In genomic region chr5:33806736-33807442, GRCh38 we compare ENCODE assay signal across 15 cellular contexts.
A peak's percentile ranks its signal among the peaks of the same experiment; 100 is the strongest.
DNase-seq lines count a peak whose midpoint lies in the region; ATAC-seq and TF ChIP-seq lines count a peak whose summit lies in the region.
"Had no signal": no experiment of that assay in that cellular context is flagged by ENCODE, and none has a peak within 500 bp of the region (broad histone marks: within the 10 kb centered on the region; RNA-seq: fewer than 3 reads in every experiment).

No MANE protein-coding gene starts in this region.

- no peaks in the 10 kb centered on the region for H3K36me3 ChIP-seq in liver (ENCODE audit: control insufficient read depth in 4 of 4, insufficient read depth in 3 of 4, low read depth in 1 of 4, low read length in 3 of 4)
- H3K36me3 ChIP-seq: adrenal gland, lower lobe of right lung had no signal

- peak in 1 of 2 donors; percentile 5 for TF ChIP-seq RAD21 in liver (IDR thresholded peaks at IDR 0.05)

- H3K27ac ChIP-seq in liver (ENCODE audit: low read depth in 1 of 2, low read length in 2 of 2): peak overlapping the region in 1 of 2 donors; percentile 34
- H3K27ac ChIP-seq: lower lobe of right lung, parathyroid adenoma, testis had no signal

- no peaks in the 10 kb centered on the region for H3K9me3 ChIP-seq in liver (ENCODE audit: control insufficient read depth in 4 of 4, low read length in 3 of 4)
- H3K9me3 ChIP-seq: adrenal gland, lower lobe of right lung, testis had no signal

- no peaks in the 10 kb centered on the region for H3K4me1 ChIP-seq in liver (ENCODE audit: control insufficient read depth in 4 of 4, insufficient read depth in 4 of 4, low read length in 3 of 4)
- H3K4me1 ChIP-seq: lower lobe of right lung, parathyroid adenoma, testis had no signal

- H3K4me3 ChIP-seq in liver (ENCODE audit: low read depth in 1 of 3, low read length in 3 of 3): no peak overlapping the region
- H3K4me3 ChIP-seq: adrenal gland, lower lobe of right lung, testis had no signal

- no peak for TF ChIP-seq CTCF in liver (IDR thresholded peaks at IDR 0.05; ENCODE audit: low read depth, low read length, missing input control)

- WGBS in liver: 73% methylated on average over 13 of the region's 13 CpGs

- peak; percentile 87 for DNase-seq in EH (ENCODE audit: low read depth)
- peak; percentile 1 for DNase-seq in NCI-H1105 (lab: John Stamatoyannopoulos, UW)
- DNase-seq in dermis blood vessel endothelial cell: peak; percentile 62
- no peak for DNase-seq in NCI-H187 treated with DMSO at 0.1 percent for 48 hours (lab: John Stamatoyannopoulos, UW)
- no peak for DNase-seq in NCI-H2081 (lab: John Stamatoyannopoulos, UW)
- DNase-seq: activated CD8-positive, alpha-beta T cell treated with anti-CD3 and anti-CD28 coated beads, Interleukin-2, amount 10 ng/mL, durations not matched to agents 7 days and 5 days; adrenal gland; lower lobe of right lung; NCI-H524 treated with DMSO at 0.1 percent for 48 hours; T-cell; testis had no signal

- ATAC-seq in GM18502 (IDR thresholded peaks at IDR 0.05; ENCODE audit: poor library complexity, unreplicated experiment) (no peak), HG03460 (IDR thresholded peaks at IDR 0.05; ENCODE audit: unreplicated experiment) (no peak)
- ATAC-seq: activated CD8-positive, alpha-beta T cell treated with anti-CD3 and anti-CD28 coated beads, Interleukin-2, amount 10 ng/mL, durations not matched to agents 7 days and 5 days; lower lobe of right lung; T-cell had no signal

- no peak overlapping the region for H3K9ac ChIP-seq in liver (ENCODE audit: low read depth in 1 of 2, low read length in 2 of 2)
- H3K9ac ChIP-seq: parathyroid adenoma had no signal

- H3K27me3 ChIP-seq in liver (ENCODE audit: control insufficient read depth in 4 of 4, insufficient read depth in 4 of 4, low read length in 3 of 4): peaks cover 0 to 3% (median 0%) of the 10 kb centered on the region in 4 donors
- H3K27me3 ChIP-seq: adrenal gland, testis had no signal

TF ChIP-seq in liver, 16 proteins besides CTCF, POLR2A, EP300 and RAD21:
- TF ChIP-seq JUND (IDR thresholded peaks at IDR 0.05) (peak in 1 of 2 donors; percentile 49), REST (IDR thresholded peaks at IDR 0.05) (no peak), FOXA2 (IDR thresholded peaks at IDR 0.05) (no peak), NR2F2 (IDR thresholded peaks at IDR 0.05) (peak; percentile 84), GABPA (IDR thresholded peaks at IDR 0.05 in 1 of 2, conservative IDR thresholded peaks at IDR 0.05 in 1 of 2) (no peak), HNF4A (conservative IDR thresholded peaks at IDR 0.05) (peak; percentile 47 to 52), YY1 (IDR thresholded peaks at IDR 0.05) (no peak), SP1 (IDR thresholded peaks at IDR 0.05) (no peak), ZBTB33 (IDR thresholded peaks at IDR 0.05) (no peak), MAX (IDR thresholded peaks at IDR 0.05) (peak; percentile 8), RXRA (IDR thresholded peaks at IDR 0.05) (no peak), HNF4G (IDR thresholded peaks at IDR 0.05) (no peak), FOXA1 (IDR thresholded peaks at IDR 0.05) (no peak)
TF ChIP-seq in liver: peak in this region for 4.

Comparison
In these comparisons a context has a peak if more than half of its experiments do, and no peak if none do; other contexts are left out.
1. DNase-seq: peak in EH (single experiment), NCI-H1105 (single experiment) and dermis blood vessel endothelial cell (single experiment); none in NCI-H187 treated with DMSO at 0.1 percent for 48 hours (single experiment) and NCI-H2081 (0 of 2).